ENCODE assay signal across 9 cellular contexts in genomic region chr16:84144301-84144858, GRCh38. TPM values are rescaled to one million over a fixed set of nuclear protein-coding genes. Genes with fewer than 3 reads are reported as not detected.
DNase-seq lines count a peak whose midpoint lies in the region; ATAC-seq and TF ChIP-seq lines count a peak whose summit lies in the region.
"Had no signal": no experiment of that assay in that cellular context is flagged by ENCODE, and none has a peak within 500 bp of the region (broad histone marks: within the 10 kb centered on the region; RNA-seq: fewer than 3 reads in every experiment).

No MANE protein-coding gene starts in this region.

- peak; percentile 47 for DNase-seq in GM10266 (ENCODE audit: extremely low spot score)
- peak; percentile 15 to 27 for DNase-seq in central memory CD8-positive, alpha-beta T cell (ENCODE audit: low spot score in 2 of 2)
- peak; percentile 46 to 86 for DNase-seq in left lung
- peak; percentile 20 to 22 for DNase-seq in stimulated activated CD4-positive, alpha-beta T cell treated with anti-CD3 and anti-CD28 coated beads, Interleukin-4, amount 100 ng/mL, for 4 hours
- no peak for DNase-seq in NCI-H774 (lab: John Stamatoyannopoulos, UW)
- DNase-seq in dedifferentiated amniotic fluid mesenchymal stem cell (ENCODE audit: extremely low spot score): no peak

- peak; percentile 2 for ATAC-seq in HG03521 (IDR thresholded peaks at IDR 0.05; ENCODE audit: unreplicated experiment)
- peak; percentile 60 for ATAC-seq in central memory CD8-positive, alpha-beta T cell (replicated peaks; ENCODE audit: extremely low read depth, poor library complexity, severe bottlenecking)
- ATAC-seq in left lung: peak; percentile 50

- peak overlapping the region; percentile 71 for H3K4me3 ChIP-seq in WI38 (ENCODE audit: low read depth, low read length)
- peak overlapping the region; percentile 78 to 81 for H3K4me3 ChIP-seq in left lung

- H3K4me1 ChIP-seq in left lung: peaks cover 12 to 20% of the 10 kb centered on the region in 2 donors

- peaks cover 23% of the 10 kb centered on the region for H3K4me1 Mint-ChIP-seq in central memory CD8-positive, alpha-beta T cell

- peak overlapping the region; percentile 69 to 83 for H3K27ac ChIP-seq in left lung

- peak overlapping the region; percentile 93 for H3K27ac Mint-ChIP-seq in central memory CD8-positive, alpha-beta T cell (ENCODE audit: low read depth)

- no peaks in the 10 kb centered on the region for H3K9me3 ChIP-seq in left lung

- H3K4me3 Mint-ChIP-seq in central memory CD8-positive, alpha-beta T cell: peak overlapping the region; percentile 95

- no peaks in the 10 kb centered on the region for H3K36me3 ChIP-seq in left lung

- H3K36me3 Mint-ChIP-seq in central memory CD8-positive, alpha-beta T cell (ENCODE audit: insufficient read depth): peaks cover 9% of the 10 kb centered on the region

- H3K27me3 Mint-ChIP-seq in central memory CD8-positive, alpha-beta T cell: peaks cover 11% of the 10 kb centered on the region

- intact Hi-C loops in left lung (cut with DNase I): no loop called here

- peaks cover 0 to 20% of the 10 kb centered on the region in 2 donors for H3K27me3 ChIP-seq in left lung

- H3K9me3 Mint-ChIP-seq in central memory CD8-positive, alpha-beta T cell: no peaks in the 10 kb centered on the region

- TF ChIP-seq CTCF in GM10266 (IDR thresholded peaks at IDR 0.05; ENCODE audit: control insufficient read depth, insufficient read depth, low read depth, missing control alignments) (peak; percentile 33), WI38 (IDR thresholded peaks at IDR 0.05; ENCODE audit: low read depth, low read length) (no peak), left lung (IDR thresholded peaks at IDR 0.05) (no peak)

RNA-seq across cellular contexts. Expression of gene HSDL1, which starts 0.6 kb away (rescaled TPM):
- 10 to 100 TPM; 26.0 to 27.8 TPM for total RNA-seq in left lung

RNA-seq across cellular contexts. Expression of gene DNAAF1, which starts 0.7 kb away (rescaled TPM):
- total RNA-seq in left lung: 10 to 100 TPM in 1 of 2 donors, under 1 TPM in 1; 0.85 to 10.3 TPM

RNA-seq across cellular contexts. Expression of gene MBTPS1, which starts 27.6 kb away (rescaled TPM):
- total RNA-seq in left lung: 100 to 1,000 TPM in 1 of 2 donors, 10 to 100 TPM in 1; 86.4 to 102 TPM

RNA-seq across cellular contexts. Expression of gene TAF1C, which starts 42.5 kb away (rescaled TPM):
- total RNA-seq in left lung: 10 to 100 TPM; 49.2 to 50.0 TPM

RNA-seq across cellular contexts. Expression of gene ADAD2, which starts 46.6 kb away (rescaled TPM):
- under 1 TPM; 0.09 to 0.24 TPM for total RNA-seq in left lung
- total RNA-seq: dermis microvascular lymphatic vessel endothelial cell had no signal

Comparison
In these comparisons a context has a peak if more than half of its experiments do, and no peak if none do; other contexts are left out.
1. DNase-seq: peak in GM10266 (single experiment), central memory CD8-positive, alpha-beta T cell (2 of 2), left lung (2 of 2) and stimulated activated CD4-positive, alpha-beta T cell treated with anti-CD3 and anti-CD28 coated beads, Interleukin-4, amount 100 ng/mL, for 4 hours (2 of 2); none in NCI-H774 (single experiment) and dedifferentiated amniotic fluid mesenchymal stem cell (single experiment).
2. ATAC-seq: peak in every context shown above with its lines; median percentile 60 in central memory CD8-positive, alpha-beta T cell; 50 in left lung; 2 in HG03521.